In the genomic region with DNA sequence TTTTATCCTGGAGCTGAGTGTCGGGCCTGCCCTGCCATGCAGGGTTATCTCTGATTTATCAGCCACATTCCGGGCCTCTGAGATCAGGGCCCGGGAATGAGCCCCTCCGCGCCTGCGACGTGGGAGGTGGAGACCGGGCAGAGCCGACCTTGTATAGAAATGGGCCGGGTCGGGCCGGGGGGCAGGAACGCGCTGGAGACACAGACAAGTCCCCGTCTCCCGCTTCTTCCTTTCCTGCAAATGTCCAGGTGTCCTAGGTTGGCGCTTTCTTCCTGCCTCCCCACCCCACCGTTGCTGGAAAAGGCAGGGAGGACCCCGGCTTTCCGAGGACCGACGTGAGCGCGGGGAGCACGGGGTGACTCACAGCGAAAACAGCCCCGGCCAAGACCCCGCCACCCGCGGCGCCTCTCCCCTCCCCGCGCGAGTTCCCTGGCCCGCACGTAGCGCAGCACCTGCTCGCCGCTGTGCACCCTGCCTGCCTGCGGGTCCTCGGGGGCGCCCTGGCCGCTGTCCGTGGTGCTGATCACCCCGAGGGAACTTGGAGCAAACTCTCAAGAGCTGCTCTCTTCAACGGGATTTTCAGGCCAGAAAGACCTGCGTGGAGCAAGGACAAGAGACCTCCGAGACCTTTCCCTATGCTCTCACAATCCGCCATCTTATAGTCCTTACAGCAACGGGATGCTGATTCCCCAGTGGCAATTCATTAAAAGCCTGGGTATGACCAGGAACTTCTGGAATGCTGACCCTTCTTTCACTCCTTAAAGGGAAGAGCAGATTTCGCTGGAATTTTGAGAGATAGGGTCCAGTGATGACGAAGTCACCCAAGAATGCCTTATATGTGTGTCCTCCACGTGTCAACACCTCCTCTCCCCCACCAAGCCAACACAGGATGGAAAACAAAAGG, we compare ENCODE assay signal across 9 cellular contexts. TPM values are rescaled to one million over a fixed set of nuclear protein-coding genes. Genes with fewer than 3 reads are reported as not detected.
A peak's percentile ranks its signal among the peaks of the same experiment; 100 is the strongest.
DNase-seq lines count a peak whose midpoint lies in the region; ATAC-seq, FAIRE-seq and TF ChIP-seq lines count a peak whose summit lies in the region.
"Had no signal": no experiment of that assay in that cellular context is flagged by ENCODE, and none has a peak within 500 bp of the region (broad histone marks: within the 10 kb centered on the region; RNA-seq: fewer than 3 reads in every experiment).

No MANE protein-coding gene starts in this region.

- H3K4me3 ChIP-seq in GM12865 (ENCODE audit: low read depth, low read length) = no peak overlapping the region

- DNase-seq in GM12865 (ENCODE audit: low read depth) = peak; percentile 66
- DNase-seq in NOMO-1 treated with DMSO at 0.1 percent for 48 hours (lab: John Stamatoyannopoulos, UW; ENCODE audit: unreplicated experiment) = peak; percentile 54
- peak; percentile 65 for DNase-seq in activated T-cell treated with anti-CD3 and anti-CD28 coated beads for 48 hours (ENCODE audit: low read depth)
- DNase-seq in frontal cortex (ENCODE audit: low spot score in 2 of 2) = peak; percentile 31 to 59
- peak; percentile 37 for DNase-seq in renal cortical epithelial cell (ENCODE audit: low read depth)
- no peak for DNase-seq in NCI-H446 (lab: John Stamatoyannopoulos, UW)

- no peak for TF ChIP-seq CTCF in GM12865 (IDR thresholded peaks at IDR 0.05; ENCODE audit: insufficient read depth, low read depth, low read length, missing control alignments)

- no peak for FAIRE-seq in frontal cortex (lab: Jason Lieb, UNC)

- no peak for ATAC-seq in HG02763 (IDR thresholded peaks at IDR 0.05; ENCODE audit: unreplicated experiment)
- no peak for ATAC-seq in HG02678 (IDR thresholded peaks at IDR 0.05; ENCODE audit: unreplicated experiment)

RNA-seq across cellular contexts. Expression of a gene that starts 0.5 kb away (rescaled TPM):
- 0.41 TPM for total RNA-seq in frontal cortex
- 1.2 TPM in 1 of 2 replicates, not detected in the other for total RNA-seq in renal cortical epithelial cell
- total RNA-seq: activated CD8-positive, alpha-beta memory T cell treated with anti-CD3 and anti-CD28 coated beads for 36 hours had no signal

RNA-seq across cellular contexts. Expression of a gene that starts 11.6 kb away (rescaled TPM):
- total RNA-seq in frontal cortex = 3.3 TPM
- total RNA-seq in renal cortical epithelial cell = not detected in 2 replicates
- total RNA-seq: activated CD8-positive, alpha-beta memory T cell treated with anti-CD3 and anti-CD28 coated beads for 36 hours had no signal

RNA-seq across cellular contexts. Expression of a gene that starts 53.2 kb away (rescaled TPM):
- total RNA-seq in frontal cortex (14.7 TPM), renal cortical epithelial cell (2.4 and 6.9 TPM in 2 replicates)

RNA-seq across cellular contexts. Expression of a gene that starts 53.5 kb away (rescaled TPM):
- 24.5 TPM for total RNA-seq in frontal cortex
- 11.3 and 19.8 TPM in 2 replicates for total RNA-seq in renal cortical epithelial cell

Comparison
In these comparisons a context has a peak if more than half of its experiments do, and no peak if none do; other contexts are left out.
1. DNase-seq: peak in GM12865 (single experiment), NOMO-1 treated with DMSO at 0.1 percent for 48 hours (single experiment), activated T-cell treated with anti-CD3 and anti-CD28 coated beads for 48 hours (single experiment), frontal cortex (2 of 2) and renal cortical epithelial cell (single experiment); none in NCI-H446 (0 of 2).